24 cellular contexts compared by ENCODE assay signal in genomic region chr21:44057055-44057454, GRCh38. TPM values are rescaled to one million over a fixed set of nuclear protein-coding genes. Genes with fewer than 3 reads are reported as not detected.
DNase-seq lines count a peak whose midpoint lies in the region; ATAC-seq and TF ChIP-seq lines count a peak whose summit lies in the region.
"Had no signal": no experiment of that assay in that cellular context is flagged by ENCODE, and none has a peak within 500 bp of the region (broad histone marks: within the 10 kb centered on the region; RNA-seq: fewer than 3 reads in every experiment).

No MANE protein-coding gene starts in this region.

- H3K9me3 ChIP-seq in CD4-positive, alpha-beta memory T cell (ENCODE audit: control insufficient read depth in 1 of 2, low read length in 2 of 2), result no peaks in the 10 kb centered on the region
- H3K9me3 ChIP-seq: heart left ventricle, SJCRH30, upper lobe of left lung had no signal

- H3K27me3 ChIP-seq in CD4-positive, alpha-beta memory T cell (ENCODE audit: insufficient read depth, low read length), result no peaks in the 10 kb centered on the region
- H3K27me3 ChIP-seq: heart left ventricle, SJCRH30, upper lobe of left lung had no signal

- peak overlapping the region; percentile 71 for H3K27ac Mint-ChIP-seq in activated CD8-positive, alpha-beta T cell treated with anti-CD3 and anti-CD28 coated beads for 36 hours
- H3K27ac Mint-ChIP-seq in activated CD8-positive, alpha-beta T cell treated with anti-CD3 and anti-CD28 coated beads, Interleukin-2, amount 10 ng/mL, durations not matched to agents 7 days and 5 days, result no peak overlapping the region
- peak overlapping the region; percentile 85 to 100 (median 98) for H3K27ac Mint-ChIP-seq in CD4-positive, alpha-beta memory T cell
- peak overlapping the region; percentile 80 for H3K27ac Mint-ChIP-seq in activated T-helper 2 cell treated with anti-CD3 and anti-CD28 coated beads, Interferon-gamma antibody, Interleukin-2, Interleukin-4, amounts not matched to agents 10 μg/mL and 5 μg/mL and 100 μg/mL, durations not matched to agents 14 hours and 24 hours and 36 hours
- H3K27ac Mint-ChIP-seq in nephron, result peak overlapping the region; percentile 91 to 94 (median 93)

- peaks cover 48% of the 10 kb centered on the region for H3K36me3 ChIP-seq in CD4-positive, alpha-beta memory T cell (ENCODE audit: insufficient read depth, low read length)

- H3K4me3 Mint-ChIP-seq in activated CD8-positive, alpha-beta T cell treated with anti-CD3 and anti-CD28 coated beads for 36 hours, result no peak overlapping the region
- H3K4me3 Mint-ChIP-seq in activated CD8-positive, alpha-beta T cell treated with anti-CD3 and anti-CD28 coated beads, Interleukin-2, amount 10 ng/mL, durations not matched to agents 7 days and 5 days, result no peak overlapping the region
- H3K4me3 Mint-ChIP-seq in CD4-positive, alpha-beta memory T cell, result peak overlapping the region in 2 of 8 donors; percentile 2 to 56
- no peak overlapping the region for H3K4me3 Mint-ChIP-seq in activated T-helper 2 cell treated with anti-CD3 and anti-CD28 coated beads, Interferon-gamma antibody, Interleukin-2, Interleukin-4, amounts not matched to agents 10 μg/mL and 5 μg/mL and 100 μg/mL, durations not matched to agents 14 hours and 24 hours and 36 hours (ENCODE audit: low read depth)
- H3K4me3 Mint-ChIP-seq in nephron, result no peak overlapping the region
- H3K4me3 Mint-ChIP-seq: brain had no signal

- intact Hi-C loops in activated CD8-positive, alpha-beta T cell treated with anti-CD3 and anti-CD28 coated beads for 36 hours (cut with micrococcal nuclease), result no loop called here
- intact Hi-C loops in CD4-positive, alpha-beta memory T cell (cut with micrococcal nuclease), result no loop called here
- intact Hi-C loops in activated T-helper 2 cell treated with anti-CD3 and anti-CD28 coated beads, Interferon-gamma antibody, Interleukin-2, Interleukin-4, amounts not matched to agents 10 μg/mL and 5 μg/mL and 100 μg/mL, durations not matched to agents 14 hours and 24 hours and 36 hours (cut with micrococcal nuclease), result no loop called here

- CTCF ChIA-PET in activated CD8-positive, alpha-beta T cell treated with anti-CD3 and anti-CD28 coated beads for 36 hours (lab: Charles Lee), result interaction anchor here (1.2 kb wide), 1 partner anchor 9 kb away, joined by 3 read pairs; no protein-coding TSS in a partner anchor
- CTCF ChIA-PET in activated CD8-positive, alpha-beta T cell treated with anti-CD3 and anti-CD28 coated beads, Interleukin-2, amount 10 ng/mL, durations not matched to agents 7 days and 5 days (lab: Charles Lee), result no interaction called here
- CTCF ChIA-PET in CD4-positive, alpha-beta memory T cell (lab: Charles Lee; ENCODE audit: partially characterized antibody), result interaction anchor here (1.0 to 1.1 kb wide), 2 partner anchors 17 to 42 kb away, joined by 3 read pairs; no protein-coding TSS in a partner anchor

- POLR2A ChIA-PET in activated CD8-positive, alpha-beta T cell treated with anti-CD3 and anti-CD28 coated beads for 36 hours (lab: Charles Lee), result interaction anchor here (0.9 to 1.3 kb wide), 4 partner anchors 9 to 24 kb away, joined by 3 to 4 read pairs (median 3); no protein-coding TSS in a partner anchor
- POLR2A ChIA-PET in activated CD8-positive, alpha-beta T cell treated with anti-CD3 and anti-CD28 coated beads, Interleukin-2, amount 10 ng/mL, durations not matched to agents 7 days and 5 days (lab: Charles Lee), result interaction anchor here (0.6 to 1.4 kb wide), 3 partner anchors 9 to 36 kb away, joined by 3 to 4 read pairs (median 3); no protein-coding TSS in a partner anchor
- POLR2A ChIA-PET in CD4-positive, alpha-beta memory T cell (lab: Charles Lee; ENCODE audit: partially characterized antibody), result interaction anchor here (1.0 to 1.8 kb wide), 2 partner anchors 11 to 46 kb away, joined by 3 to 7 read pairs; no protein-coding TSS in a partner anchor

- H3K27ac ChIP-seq in CD4-positive, alpha-beta memory T cell (ENCODE audit: low read depth, low read length), result no peak overlapping the region
- H3K27ac ChIP-seq: heart left ventricle, SJCRH30, skin epidermis, upper lobe of left lung had no signal

- peaks cover 18% of the 10 kb centered on the region for H3K4me1 Mint-ChIP-seq in activated CD8-positive, alpha-beta T cell treated with anti-CD3 and anti-CD28 coated beads for 36 hours (ENCODE audit: low read depth)
- peaks cover 14% of the 10 kb centered on the region for H3K4me1 Mint-ChIP-seq in activated CD8-positive, alpha-beta T cell treated with anti-CD3 and anti-CD28 coated beads, Interleukin-2, amount 10 ng/mL, durations not matched to agents 7 days and 5 days (ENCODE audit: low read depth)
- peaks cover 24 to 38% (median 31%) of the 10 kb centered on the region in 4 donors for H3K4me1 Mint-ChIP-seq in CD4-positive, alpha-beta memory T cell
- H3K4me1 Mint-ChIP-seq in activated T-helper 2 cell treated with anti-CD3 and anti-CD28 coated beads, Interferon-gamma antibody, Interleukin-2, Interleukin-4, amounts not matched to agents 10 μg/mL and 5 μg/mL and 100 μg/mL, durations not matched to agents 14 hours and 24 hours and 36 hours (ENCODE audit: low read depth), result peaks cover 35% of the 10 kb centered on the region
- H3K4me1 Mint-ChIP-seq in nephron, result peaks cover 25% of the 10 kb centered on the region

- no peak for ATAC-seq in activated CD8-positive, alpha-beta T cell treated with anti-CD3 and anti-CD28 coated beads for 36 hours
- no peak for ATAC-seq in activated CD8-positive, alpha-beta T cell treated with anti-CD3 and anti-CD28 coated beads, Interleukin-2, amount 10 ng/mL, durations not matched to agents 7 days and 5 days
- no peak for ATAC-seq in HG03460 (IDR thresholded peaks at IDR 0.05; ENCODE audit: unreplicated experiment)
- ATAC-seq in GM18511 (IDR thresholded peaks at IDR 0.05; ENCODE audit: unreplicated experiment), result no peak
- ATAC-seq: heart left ventricle had no signal

- no peak for TF ChIP-seq CTCF in activated CD8-positive, alpha-beta T cell treated with anti-CD3 and anti-CD28 coated beads for 36 hours (IDR thresholded peaks at IDR 0.05)
- TF ChIP-seq CTCF in nephron (IDR thresholded peaks at IDR 0.05; ENCODE audit: unreplicated experiment in 3 of 3), result no peak

- H3K27me3 Mint-ChIP-seq in activated CD8-positive, alpha-beta T cell treated with anti-CD3 and anti-CD28 coated beads for 36 hours, result no peaks in the 10 kb centered on the region
- no peaks in the 10 kb centered on the region for H3K27me3 Mint-ChIP-seq in activated CD8-positive, alpha-beta T cell treated with anti-CD3 and anti-CD28 coated beads, Interleukin-2, amount 10 ng/mL, durations not matched to agents 7 days and 5 days (ENCODE audit: low read depth)
- no peaks in the 10 kb centered on the region for H3K27me3 Mint-ChIP-seq in CD4-positive, alpha-beta memory T cell
- no peaks in the 10 kb centered on the region for H3K27me3 Mint-ChIP-seq in activated T-helper 2 cell treated with anti-CD3 and anti-CD28 coated beads, Interferon-gamma antibody, Interleukin-2, Interleukin-4, amounts not matched to agents 10 μg/mL and 5 μg/mL and 100 μg/mL, durations not matched to agents 14 hours and 24 hours and 36 hours (ENCODE audit: low read depth)
- H3K27me3 Mint-ChIP-seq in nephron (ENCODE audit: low read depth), result no peaks in the 10 kb centered on the region
- H3K27me3 Mint-ChIP-seq: brain had no signal

- peaks cover 29% of the 10 kb centered on the region for H3K36me3 Mint-ChIP-seq in activated CD8-positive, alpha-beta T cell treated with anti-CD3 and anti-CD28 coated beads for 36 hours (ENCODE audit: low read depth)
- H3K36me3 Mint-ChIP-seq in activated CD8-positive, alpha-beta T cell treated with anti-CD3 and anti-CD28 coated beads, Interleukin-2, amount 10 ng/mL, durations not matched to agents 7 days and 5 days (ENCODE audit: low read depth), result peaks cover 56% of the 10 kb centered on the region
- H3K36me3 Mint-ChIP-seq in CD4-positive, alpha-beta memory T cell, result peaks cover 41 to 72% of the 10 kb centered on the region in 2 donors
- H3K36me3 Mint-ChIP-seq in activated T-helper 2 cell treated with anti-CD3 and anti-CD28 coated beads, Interferon-gamma antibody, Interleukin-2, Interleukin-4, amounts not matched to agents 10 μg/mL and 5 μg/mL and 100 μg/mL, durations not matched to agents 14 hours and 24 hours and 36 hours (ENCODE audit: low read depth), result peaks cover 65% of the 10 kb centered on the region
- H3K36me3 Mint-ChIP-seq in nephron (ENCODE audit: low read depth), result peaks cover 36% of the 10 kb centered on the region

- peaks cover 17% of the 10 kb centered on the region for H3K4me1 ChIP-seq in CD4-positive, alpha-beta memory T cell (ENCODE audit: insufficient read depth, low read length)
- H3K4me1 ChIP-seq: SJCRH30 had no signal

- DNase-seq in activated CD8-positive, alpha-beta T cell treated with anti-CD3 and anti-CD28 coated beads for 36 hours, result no peak
- no peak for DNase-seq in activated CD8-positive, alpha-beta T cell treated with anti-CD3 and anti-CD28 coated beads, Interleukin-2, amount 10 ng/mL, durations not matched to agents 7 days and 5 days
- no peak for DNase-seq in CD4-positive, alpha-beta memory T cell
- no peak for DNase-seq in activated T-helper 2 cell treated with anti-CD3 and anti-CD28 coated beads, Interferon-gamma antibody, Interleukin-2, Interleukin-4, amounts not matched to agents 10 μg/mL and 5 μg/mL and 100 μg/mL, durations not matched to agents 14 hours and 24 hours and 36 hours (ENCODE audit: low spot score)
- DNase-seq in NK-92 treated with Interleukin-12 subunit alpha and Interleukin-12 subunit beta, amount 100 ng/mL, for 24 hours (lab: John Stamatoyannopoulos, UW), result no peak
- DNase-seq: activated CD4-positive, alpha-beta T cell treated with anti-CD3 and anti-CD28 coated beads for 4 hours; COR-L47; DMS79 treated with DMSO at 0.1 percent for 48 hours; effector CD4-positive, alpha-beta T cell; heart left ventricle; Kasumi-1; NCI-H1694; NCI-H526; SJCRH30; stimulated activated CD4-positive, alpha-beta T cell treated with anti-CD3 and anti-CD28 coated beads, Interleukin-1b, Interleukin-23, amount 100 ng/mL, for 48 hours; substantia nigra; T-helper 1 cell; upper lobe of left lung had no signal

- no peak overlapping the region for H3K4me3 ChIP-seq in CD4-positive, alpha-beta memory T cell (ENCODE audit: low read length in 2 of 2)
- H3K4me3 ChIP-seq: heart left ventricle, lung, SJCRH30, skin epidermis, upper lobe of left lung had no signal

- no peaks in the 10 kb centered on the region for H3K9me3 Mint-ChIP-seq in activated CD8-positive, alpha-beta T cell treated with anti-CD3 and anti-CD28 coated beads for 36 hours
- H3K9me3 Mint-ChIP-seq in activated CD8-positive, alpha-beta T cell treated with anti-CD3 and anti-CD28 coated beads, Interleukin-2, amount 10 ng/mL, durations not matched to agents 7 days and 5 days (ENCODE audit: insufficient read depth), result no peaks in the 10 kb centered on the region
- no peaks in the 10 kb centered on the region for H3K9me3 Mint-ChIP-seq in CD4-positive, alpha-beta memory T cell
- no peaks in the 10 kb centered on the region for H3K9me3 Mint-ChIP-seq in activated T-helper 2 cell treated with anti-CD3 and anti-CD28 coated beads, Interferon-gamma antibody, Interleukin-2, Interleukin-4, amounts not matched to agents 10 μg/mL and 5 μg/mL and 100 μg/mL, durations not matched to agents 14 hours and 24 hours and 36 hours
- H3K9me3 Mint-ChIP-seq in nephron, result no peaks in the 10 kb centered on the region
- H3K9me3 Mint-ChIP-seq: brain had no signal

RNA-seq across cellular contexts. Expression of gene TRAPPC10, which starts 44.9 kb away (rescaled TPM):
- total RNA-seq in activated CD8-positive, alpha-beta T cell treated with anti-CD3 and anti-CD28 coated beads for 36 hours, result 10 to 100 TPM; 44.1 to 45.4 TPM
- total RNA-seq in activated CD8-positive, alpha-beta T cell treated with anti-CD3 and anti-CD28 coated beads, Interleukin-2, amount 10 ng/mL, durations not matched to agents 7 days and 5 days, result 10 to 100 TPM; 72.2 to 82.7 TPM
- 10 to 100 TPM; 94.2 to 95.5 TPM for total RNA-seq in CD4-positive, alpha-beta memory T cell
- polyA plus RNA-seq in CD4-positive, alpha-beta memory T cell, result 10 to 100 TPM; 17.7 to 40.2 TPM
- total RNA-seq in activated T-helper 2 cell treated with anti-CD3 and anti-CD28 coated beads, Interferon-gamma antibody, Interleukin-2, Interleukin-4, amounts not matched to agents 10 μg/mL and 5 μg/mL and 100 μg/mL, durations not matched to agents 14 hours and 24 hours and 36 hours, result 67.3 and 69.9 TPM in 2 replicates

RNA-seq across cellular contexts. Expression of gene PWP2, which starts 50.1 kb away (rescaled TPM):
- total RNA-seq in activated CD8-positive, alpha-beta T cell treated with anti-CD3 and anti-CD28 coated beads for 36 hours, result 10 to 100 TPM in 1 of 2 experiments, 1 to 10 TPM in 1; 9.3 to 10.1 TPM
- total RNA-seq in activated CD8-positive, alpha-beta T cell treated with anti-CD3 and anti-CD28 coated beads, Interleukin-2, amount 10 ng/mL, durations not matched to agents 7 days and 5 days, result 1 to 10 TPM; 2.9 to 8.0 TPM
- total RNA-seq in CD4-positive, alpha-beta memory T cell, result 10 to 100 TPM; 27.2 to 28.2 TPM
- polyA plus RNA-seq in CD4-positive, alpha-beta memory T cell, result 10 to 100 TPM in 1 of 2 donors, under 1 TPM in 1; 0.35 to 13.9 TPM
- 11.0 and 13.7 TPM in 2 replicates for total RNA-seq in activated T-helper 2 cell treated with anti-CD3 and anti-CD28 coated beads, Interferon-gamma antibody, Interleukin-2, Interleukin-4, amounts not matched to agents 10 μg/mL and 5 μg/mL and 100 μg/mL, durations not matched to agents 14 hours and 24 hours and 36 hours
